27 cellular contexts compared by ENCODE assay signal in the genomic region with DNA sequence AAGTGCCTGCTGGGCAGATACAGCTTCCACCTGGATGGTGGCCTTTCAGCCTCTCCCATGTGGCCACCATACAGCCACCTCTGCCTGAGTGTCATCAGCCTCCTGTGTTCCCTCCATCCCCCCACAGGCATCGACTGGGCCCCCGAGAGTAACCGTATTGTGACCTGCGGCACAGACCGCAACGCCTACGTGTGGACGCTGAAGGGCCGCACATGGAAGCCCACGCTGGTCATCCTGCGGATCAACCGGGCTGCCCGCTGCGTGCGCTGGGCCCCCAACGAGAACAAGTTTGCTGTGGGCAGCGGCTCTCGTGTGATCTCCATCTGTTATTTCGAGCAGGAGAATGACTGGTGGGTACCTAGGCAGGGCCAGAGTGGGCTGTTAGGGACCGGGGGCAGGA.
"Had no signal": no experiment of that assay in that cellular context is flagged by ENCODE, and none has a peak within 500 bp of the region (broad histone marks: within the 10 kb centered on the region; RNA-seq: fewer than 3 reads in every experiment).

No MANE protein-coding gene starts in this region.

- H3K27me3 ChIP-seq: body of pancreas, cardiac muscle cell, esophagus muscularis mucosa, neutrophil, pancreas, right atrium auricular region, thyroid gland, upper lobe of right lung had no signal

- H3K27ac Mint-ChIP-seq: activated naive CD4-positive, alpha-beta T cell treated with anti-CD3 and anti-CD28 coated beads, Interleukin-2, amount 50 U/mL, for 24 hours; mesothelial cell of epicardium; WTC11 had no signal

- H3K27me3 Mint-ChIP-seq: activated naive CD4-positive, alpha-beta T cell treated with anti-CD3 and anti-CD28 coated beads, Interleukin-2, amount 50 U/mL, for 24 hours had no signal

- H3K36me3 Mint-ChIP-seq: natural killer cell had no signal

- H3K9me3 Mint-ChIP-seq: activated naive CD4-positive, alpha-beta T cell treated with anti-CD3 and anti-CD28 coated beads, Interleukin-2, amount 50 U/mL, for 24 hours; activated T-cell treated with anti-CD3 and anti-CD28 coated beads, Interleukin-2, amount 50 U/mL, for 72 hours; mesothelial cell of epicardium; natural killer cell; WTC11 had no signal

- H3K36me3 ChIP-seq: cardiac muscle cell had no signal

- H3K4me3 Mint-ChIP-seq: activated naive CD4-positive, alpha-beta T cell treated with anti-CD3 and anti-CD28 coated beads, Interleukin-2, amount 50 U/mL, for 24 hours; activated T-cell treated with anti-CD3 and anti-CD28 coated beads, Interleukin-2, amount 50 U/mL, for 72 hours; mesothelial cell of epicardium; natural killer cell; WTC11 had no signal

- H3K9me3 ChIP-seq: body of pancreas, esophagus muscularis mucosa, left ventricle myocardium inferior, neutrophil, pancreas, psoas muscle, right atrium auricular region, thyroid gland, upper lobe of right lung had no signal

- ATAC-seq: activated T-cell treated with anti-CD3 and anti-CD28 coated beads, Interleukin-2, amount 50 U/mL, for 72 hours; body of pancreas; natural killer cell; pancreas; psoas muscle; stimulated activated naive CD8-positive, alpha-beta T cell treated with anti-CD3 and anti-CD28 coated beads, Interleukin-15, Interleukin-2, amounts not matched to agents 100 U/mL and 50 U/mL, for 24 hours; upper lobe of right lung; WTC11 had no signal

- H3K27ac ChIP-seq: body of pancreas, cardiac muscle cell, esophagus muscularis mucosa, left ventricle myocardium inferior, pancreas, psoas muscle, right atrium auricular region, thyroid gland, upper lobe of right lung had no signal

- H3K4me3 ChIP-seq: body of pancreas, cardiac muscle cell, esophagus muscularis mucosa, left ventricle myocardium inferior, pancreas, psoas muscle, right atrium auricular region, thyroid gland, upper lobe of right lung had no signal

- DNase-seq: activated CD8-positive, alpha-beta memory T cell treated with anti-CD3 and anti-CD28 coated beads, Interleukin-2, amount 50 U/mL, for 48 hours; activated effector memory CD4-positive, alpha-beta T cell treated with Interleukin-2 at 50 U/mL for 16 hours; activated T-cell treated with anti-CD3 and anti-CD28 coated beads, Interleukin-2, amount 50 U/mL, for 72 hours; anterior cingulate cortex; body of pancreas; effector memory CD4-positive, alpha-beta T cell; glutamatergic neuron; hippocampal formation; left ventricle myocardium inferior; mammary epithelial cell; natural killer cell; psoas muscle; stimulated activated CD4-positive, alpha-beta T cell treated with anti-CD3 and anti-CD28 coated beads, Interleukin-12 subunit alpha, Interleukin-12 subunit beta, amount 100 ng/mL, for 4 hours; stimulated activated CD4-positive, alpha-beta T cell treated with anti-CD3 and anti-CD28 coated beads, Interleukin-4, amount 100 ng/mL, for 4 hours; stimulated activated naive CD8-positive, alpha-beta T cell treated with anti-CD3 and anti-CD28 coated beads, Interleukin-15, Interleukin-2, amounts not matched to agents 100 U/mL and 50 U/mL, for 24 hours; substantia nigra; T1000; thyroid gland; upper lobe of right lung had no signal
